22 cellular contexts compared by ENCODE assay signal in the genomic region with DNA sequence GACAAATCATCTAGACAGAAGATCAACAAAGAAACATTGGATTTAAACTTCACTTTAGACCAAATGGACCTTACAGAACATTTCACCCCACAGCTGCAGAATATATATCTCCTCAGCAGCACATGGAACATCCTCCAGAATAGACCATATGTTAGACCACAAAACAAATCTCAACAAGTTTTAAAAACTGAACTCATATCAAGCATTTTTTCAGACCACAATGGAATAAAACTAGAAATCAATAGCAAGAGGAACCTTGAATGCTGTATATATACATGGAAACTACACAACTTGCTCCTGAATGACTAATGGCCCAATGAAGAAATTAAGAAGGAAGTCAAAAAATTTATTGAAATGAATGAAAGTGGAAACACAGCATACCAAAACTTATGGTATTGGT.
"Had no signal": no experiment of that assay in that cellular context is flagged by ENCODE, and none has a peak within 500 bp of the region (broad histone marks: within the 10 kb centered on the region; RNA-seq: fewer than 3 reads in every experiment).

No MANE protein-coding gene starts in this region.

- H3K4me1 ChIP-seq: esophagus muscularis mucosa, gastroesophageal sphincter, heart left ventricle, left lung, lower lobe of right lung had no signal

- H2AFZ ChIP-seq: hepatocyte had no signal

- ATAC-seq: gastroesophageal sphincter; heart left ventricle; left cardiac atrium; left lung; left ventricle myocardium superior; lower lobe of right lung; naive thymus-derived CD4-positive, alpha-beta T cell had no signal

- H3K79me2 ChIP-seq: hepatocyte had no signal

- H3K27ac ChIP-seq: coronary artery, dorsolateral prefrontal cortex, esophagus muscularis mucosa, gastroesophageal sphincter, heart left ventricle, hepatocyte, left lung, lower lobe of right lung had no signal

- FAIRE-seq: colon, endothelial cell of umbilical vein, frontal cortex had no signal

- H3K4me3 ChIP-seq: coronary artery, dorsolateral prefrontal cortex, esophagus muscularis mucosa, gastroesophageal sphincter, heart left ventricle, hepatocyte, left lung, lower lobe of right lung had no signal

- H3K4me2 ChIP-seq: hepatocyte had no signal

- H3K27me3 ChIP-seq: dorsolateral prefrontal cortex, esophagus muscularis mucosa, gastroesophageal sphincter, heart left ventricle, hepatocyte, left lung had no signal

- H3K36me3 ChIP-seq: esophagus muscularis mucosa, gastroesophageal sphincter, heart left ventricle, left lung, lower lobe of right lung had no signal

- DNase-seq: dermis blood vessel endothelial cell; dorsolateral prefrontal cortex; effector CD4-positive, alpha-beta T cell; effector memory CD4-positive, alpha-beta T cell; heart left ventricle; hypothalamus; immature natural killer cell; islet precursor cell; left cardiac atrium; left lung; left ventricle myocardium superior; lower lobe of right lung; mesendoderm; midbrain; naive thymus-derived CD4-positive, alpha-beta T cell had no signal
